In genomic region chr6:150715132-150715531, GRCh38 we compare ENCODE assay signal across 31 cellular contexts.
"Had no signal": no experiment of that assay in that cellular context is flagged by ENCODE, and none has a peak within 500 bp of the region (broad histone marks: within the 10 kb centered on the region; RNA-seq: fewer than 3 reads in every experiment).

No MANE protein-coding gene starts in this region.

- H3K36me3 Mint-ChIP-seq: activated CD8-positive, alpha-beta memory T cell treated with anti-CD3 and anti-CD28 coated beads, Interleukin-2, amount 10 ng/mL, durations not matched to agents 7 days and 5 days; activated naive CD4-positive, alpha-beta T cell treated with anti-CD3 and anti-CD28 coated beads, Interleukin-2, amount 10 ng/mL, durations not matched to agents 7 days and 5 days; activated naive CD4-positive, alpha-beta T cell treated with anti-CD3 and anti-CD28 coated beads, Interleukin-2, amount 50 U/mL, for 24 hours; activated naive CD8-positive, alpha-beta T cell; activated naive CD8-positive, alpha-beta T cell treated with anti-CD3 and anti-CD28 coated beads, Interleukin-2, amount 10 ng/mL, durations not matched to agents 7 days and 5 days; T-cell had no signal

- H3K27me3 ChIP-seq: ascending aorta, brain microvascular endothelial cell, breast epithelium had no signal

- H3K27ac Mint-ChIP-seq: activated B cell treated with CpG ODN at 0.5 μM for 24 hours; activated CD4-positive, alpha-beta memory T cell treated with anti-CD3 and anti-CD28 coated beads, Interleukin-2, amount 10 ng/mL, durations not matched to agents 7 days and 5 days; activated CD4-positive, alpha-beta T cell treated with anti-CD3 and anti-CD28 coated beads, Interleukin-2, amount 10 ng/mL, durations not matched to agents 24 days and 14 days; activated CD8-positive, alpha-beta memory T cell treated with anti-CD3 and anti-CD28 coated beads, Interleukin-2, amount 10 ng/mL, durations not matched to agents 7 days and 5 days; activated CD8-positive, alpha-beta T cell treated with anti-CD3 and anti-CD28 coated beads, Interleukin-2, amount 10 ng/mL, durations not matched to agents 7 days and 5 days; activated naive CD4-positive, alpha-beta T cell treated with anti-CD3 and anti-CD28 coated beads, Interleukin-2, amount 10 ng/mL, durations not matched to agents 7 days and 5 days; activated naive CD4-positive, alpha-beta T cell treated with anti-CD3 and anti-CD28 coated beads, Interleukin-2, amount 50 U/mL, for 24 hours; activated naive CD8-positive, alpha-beta T cell; activated naive CD8-positive, alpha-beta T cell treated with anti-CD3 and anti-CD28 coated beads, Interleukin-2, amount 10 ng/mL, durations not matched to agents 7 days and 5 days; activated naive CD8-positive, alpha-beta T cell treated with anti-CD3 and anti-CD28 coated beads, Interleukin-2, amount 50 U/mL, for 24 hours; activated T-cell treated with anti-CD3 and anti-CD28 coated beads, Interleukin-2, amount 50 U/mL, for 24 hours; activated T-helper 2 cell treated with anti-CD3 and anti-CD28 coated beads, Interferon-gamma antibody, Interleukin-2, Interleukin-4, amounts not matched to agents 10 μg/mL and 5 μg/mL and 100 μg/mL, durations not matched to agents 14 hours and 24 hours and 36 hours; T-cell; T-helper 17 cell had no signal

- H3K9me3 Mint-ChIP-seq: activated B cell treated with CpG ODN at 0.5 μM for 24 hours; activated CD4-positive, alpha-beta memory T cell treated with anti-CD3 and anti-CD28 coated beads, Interleukin-2, amount 10 ng/mL, durations not matched to agents 7 days and 5 days; activated CD4-positive, alpha-beta T cell treated with anti-CD3 and anti-CD28 coated beads, Interleukin-2, amount 10 ng/mL, durations not matched to agents 24 days and 14 days; activated naive CD4-positive, alpha-beta T cell treated with anti-CD3 and anti-CD28 coated beads, Interleukin-2, amount 10 ng/mL, durations not matched to agents 7 days and 5 days; activated naive CD4-positive, alpha-beta T cell treated with anti-CD3 and anti-CD28 coated beads, Interleukin-2, amount 50 U/mL, for 24 hours; activated naive CD8-positive, alpha-beta T cell treated with anti-CD3 and anti-CD28 coated beads, Interleukin-2, amount 10 ng/mL, durations not matched to agents 7 days and 5 days; activated naive CD8-positive, alpha-beta T cell treated with anti-CD3 and anti-CD28 coated beads, Interleukin-2, amount 50 U/mL, for 24 hours; activated T-cell treated with anti-CD3 and anti-CD28 coated beads, Interleukin-2, amount 50 U/mL, for 24 hours; activated T-helper 2 cell treated with anti-CD3 and anti-CD28 coated beads, Interferon-gamma antibody, Interleukin-2, Interleukin-4, amounts not matched to agents 10 μg/mL and 5 μg/mL and 100 μg/mL, durations not matched to agents 14 hours and 24 hours and 36 hours; T-cell had no signal

- H3K27ac ChIP-seq: ascending aorta, brain microvascular endothelial cell, breast epithelium, VCaP had no signal

- H3K27me3 Mint-ChIP-seq: activated B cell treated with CpG ODN at 0.5 μM for 24 hours; activated T-cell treated with anti-CD3 and anti-CD28 coated beads, Interleukin-2, amount 50 U/mL, for 24 hours; T-cell; T-helper 17 cell had no signal

- H3K4me1 ChIP-seq: ascending aorta, breast epithelium had no signal

- H3K4me3 Mint-ChIP-seq: activated B cell treated with CpG ODN at 0.5 μM for 24 hours; activated CD4-positive, alpha-beta memory T cell treated with anti-CD3 and anti-CD28 coated beads, Interleukin-2, amount 10 ng/mL, durations not matched to agents 7 days and 5 days; activated CD4-positive, alpha-beta T cell treated with anti-CD3 and anti-CD28 coated beads, Interleukin-2, amount 10 ng/mL, durations not matched to agents 24 days and 14 days; activated CD8-positive, alpha-beta memory T cell treated with anti-CD3 and anti-CD28 coated beads, Interleukin-2, amount 10 ng/mL, durations not matched to agents 7 days and 5 days; activated CD8-positive, alpha-beta T cell treated with anti-CD3 and anti-CD28 coated beads, Interleukin-2, amount 10 ng/mL, durations not matched to agents 7 days and 5 days; activated naive CD4-positive, alpha-beta T cell treated with anti-CD3 and anti-CD28 coated beads, Interleukin-2, amount 10 ng/mL, durations not matched to agents 7 days and 5 days; activated naive CD4-positive, alpha-beta T cell treated with anti-CD3 and anti-CD28 coated beads, Interleukin-2, amount 50 U/mL, for 24 hours; activated naive CD8-positive, alpha-beta T cell; activated naive CD8-positive, alpha-beta T cell treated with anti-CD3 and anti-CD28 coated beads, Interleukin-2, amount 10 ng/mL, durations not matched to agents 7 days and 5 days; activated naive CD8-positive, alpha-beta T cell treated with anti-CD3 and anti-CD28 coated beads, Interleukin-2, amount 50 U/mL, for 24 hours; activated T-cell treated with anti-CD3 and anti-CD28 coated beads, Interleukin-2, amount 50 U/mL, for 24 hours; T-cell; T-helper 17 cell had no signal

- H3K4me1 Mint-ChIP-seq: activated CD4-positive, alpha-beta memory T cell treated with anti-CD3 and anti-CD28 coated beads, Interleukin-2, amount 10 ng/mL, durations not matched to agents 7 days and 5 days; activated CD4-positive, alpha-beta T cell treated with anti-CD3 and anti-CD28 coated beads, Interleukin-2, amount 10 ng/mL, durations not matched to agents 24 days and 14 days; activated CD8-positive, alpha-beta memory T cell treated with anti-CD3 and anti-CD28 coated beads, Interleukin-2, amount 10 ng/mL, durations not matched to agents 7 days and 5 days; activated naive CD4-positive, alpha-beta T cell treated with anti-CD3 and anti-CD28 coated beads, Interleukin-2, amount 10 ng/mL, durations not matched to agents 7 days and 5 days; activated naive CD4-positive, alpha-beta T cell treated with anti-CD3 and anti-CD28 coated beads, Interleukin-2, amount 50 U/mL, for 24 hours; activated naive CD8-positive, alpha-beta T cell treated with anti-CD3 and anti-CD28 coated beads, Interleukin-2, amount 10 ng/mL, durations not matched to agents 7 days and 5 days had no signal

- H3K36me3 ChIP-seq: ascending aorta, brain microvascular endothelial cell, breast epithelium had no signal

- H3K9me3 ChIP-seq: ascending aorta, breast epithelium had no signal

- H3K4me3 ChIP-seq: ascending aorta, breast epithelium had no signal

- DNase-seq: activated B cell treated with CpG ODN at 0.5 μM for 24 hours; activated CD4-positive, alpha-beta memory T cell treated with anti-CD3 and anti-CD28 coated beads, Interleukin-2, amount 10 ng/mL, durations not matched to agents 7 days and 5 days; activated CD4-positive, alpha-beta T cell treated with anti-CD3 and anti-CD28 coated beads for 4 hours; activated CD4-positive, alpha-beta T cell treated with anti-CD3 and anti-CD28 coated beads, Interleukin-2, amount 10 ng/mL, durations not matched to agents 24 days and 14 days; activated CD4-positive, alpha-beta T cell treated with anti-CD3 and anti-CD28 coated beads, Interleukin-2, amount 50 U/mL, for 1 hour; activated CD4-positive, alpha-beta T cell treated with anti-CD3 and anti-CD28 coated beads, Interleukin-2, amount 50 U/mL, for 4 hours; activated CD4-positive, CD25-positive, alpha-beta regulatory T cell treated with anti-CD3 and anti-CD28 coated beads, Interleukin-2, amount 50 U/mL, for 72 hours; activated CD8-positive, alpha-beta memory T cell treated with anti-CD3 and anti-CD28 coated beads for 24 hours; activated CD8-positive, alpha-beta memory T cell treated with anti-CD3 and anti-CD28 coated beads, Interleukin-2, amount 10 ng/mL, durations not matched to agents 7 days and 5 days; activated CD8-positive, alpha-beta memory T cell treated with anti-CD3 and anti-CD28 coated beads, Interleukin-2, amount 50 U/mL, for 48 hours; activated CD8-positive, alpha-beta T cell treated with anti-CD3 and anti-CD28 coated beads, Interleukin-2, amount 10 ng/mL, durations not matched to agents 7 days and 5 days; activated effector memory CD4-positive, alpha-beta T cell treated with Interleukin-2 at 50 U/mL for 16 hours; activated gamma-delta T cell; activated naive CD4-positive, alpha-beta T cell treated with anti-CD3 and anti-CD28 coated beads, Interleukin-2, amount 10 ng/mL, durations not matched to agents 7 days and 5 days; activated naive CD4-positive, alpha-beta T cell treated with Interleukin-2 at 50 U/mL for 16 hours; activated naive CD8-positive, alpha-beta T cell treated with anti-CD3 and anti-CD28 coated beads, Interleukin-2, amount 10 ng/mL, durations not matched to agents 7 days and 5 days; activated naive CD8-positive, alpha-beta T cell treated with anti-CD3 and anti-CD28 coated beads, Interleukin-2, amount 50 U/mL, for 24 hours; activated T-cell treated with anti-CD3 and anti-CD28 coated beads, Interleukin-2, amount 50 U/mL, for 24 hours; activated T-cell treated with anti-CD3 and anti-CD28 coated beads, Interleukin-2, amount 50 U/mL, for 48 hours; amygdala; anterior cingulate cortex; brain microvascular endothelial cell; central memory CD4-positive, alpha-beta T cell; T-cell; T-helper 17 cell had no signal

- ATAC-seq: activated CD8-positive, alpha-beta memory T cell treated with anti-CD3 and anti-CD28 coated beads, Interleukin-2, amount 10 ng/mL, durations not matched to agents 7 days and 5 days; activated CD8-positive, alpha-beta T cell treated with anti-CD3 and anti-CD28 coated beads, Interleukin-2, amount 10 ng/mL, durations not matched to agents 7 days and 5 days; activated naive CD8-positive, alpha-beta T cell treated with anti-CD3 and anti-CD28 coated beads, Interleukin-2, amount 50 U/mL, for 24 hours; T-cell; T-helper 17 cell had no signal
